ENCODE assay signal across 8 cellular contexts in genomic region chr4:38529189-38530115, GRCh38.
A peak's percentile ranks its signal among the peaks of the same experiment; 100 is the strongest.
DNase-seq lines count a peak whose midpoint lies in the region; ATAC-seq and TF ChIP-seq lines count a peak whose summit lies in the region.

No MANE protein-coding gene starts in this region.

- H3K27me3 ChIP-seq in DND-41 (ENCODE audit: insufficient read depth, low read length, poor library complexity): no peaks in the 10 kb centered on the region
- no peaks in the 10 kb centered on the region for H3K27me3 ChIP-seq in spleen (replicated peaks in 1 of 7)

- H2AFZ ChIP-seq in DND-41 (ENCODE audit: low read depth, low read length): peak overlapping the region; percentile 56

- H3K27ac ChIP-seq in DND-41 (ENCODE audit: low read length): no peak overlapping the region; the same call in 1 of the 2 replicates
- H3K27ac ChIP-seq in spleen: peak overlapping the region; percentile 49 to 94 (median 88)

- peaks cover 11% of the 10 kb centered on the region for H3K27me3 Mint-ChIP-seq in activated CD4-positive, alpha-beta memory T cell treated with anti-CD3 and anti-CD28 coated beads for 36 hours

- H4K20me1 ChIP-seq in DND-41 (ENCODE audit: insufficient read depth, low read length): no peaks in the 10 kb centered on the region

- H3K9ac ChIP-seq in DND-41 (ENCODE audit: low read depth, low read length): no peak overlapping the region

- WGBS in spleen, 5 donors: 26 to 46% (median 39%) methylated on average over 15 of the region's 15 CpGs

- H3K4me1 Mint-ChIP-seq in activated CD4-positive, alpha-beta memory T cell treated with anti-CD3 and anti-CD28 coated beads for 36 hours (ENCODE audit: low read depth): peaks cover 42% of the 10 kb centered on the region

- TF ChIP-seq POLR2A in spleen (IDR thresholded peaks at IDR 0.05): no peak

- H3K4me3 ChIP-seq in DND-41 (ENCODE audit: low read depth in 1 of 2, low read length in 2 of 2) (no peak overlapping the region), spleen (peak overlapping the region in 1 of 8 donors; percentile 57)

- H3K9me3 ChIP-seq in DND-41 (ENCODE audit: insufficient read depth, low read length, severe bottlenecking) (no peaks in the 10 kb centered on the region), spleen (no peaks in the 10 kb centered on the region)

- no peaks in the 10 kb centered on the region for H3K9me3 Mint-ChIP-seq in activated CD4-positive, alpha-beta memory T cell treated with anti-CD3 and anti-CD28 coated beads for 36 hours

- peak; percentile 8 for DNase-seq in DND-41
- peak; percentile 57 for DNase-seq in NCI-H1092 (lab: John Stamatoyannopoulos, UW)
- peak; percentile 88 for DNase-seq in activated CD4-positive, alpha-beta memory T cell treated with anti-CD3 and anti-CD28 coated beads for 36 hours
- DNase-seq in globus pallidus (ENCODE audit: low spot score): peak; percentile 29
- peak; percentile 88 for DNase-seq in spleen
- DNase-seq in cortex of kidney (lab: John Stamatoyannopoulos, UW): no peak
- no peak for DNase-seq in COLO829 (ENCODE audit: low spot score)

- H3K79me2 ChIP-seq in DND-41 (ENCODE audit: insufficient read depth, low read length): no peaks in the 10 kb centered on the region

- H3K4me1 ChIP-seq in DND-41 (ENCODE audit: insufficient read depth, low read length) (peaks cover 9% of the 10 kb centered on the region), spleen (peaks cover 8 to 48% (median 18%) of the 10 kb centered on the region in 6 donors)

- H3K27ac Mint-ChIP-seq in activated CD4-positive, alpha-beta memory T cell treated with anti-CD3 and anti-CD28 coated beads for 36 hours: peak overlapping the region; percentile 85

- CTCF ChIA-PET in activated CD4-positive, alpha-beta memory T cell treated with anti-CD3 and anti-CD28 coated beads for 36 hours (lab: Charles Lee): interaction anchor here (0.6 to 1.9 kb wide), 7 partner anchors 126 to 350 kb away, joined by 3 to 6 read pairs (median 3); no protein-coding TSS in a partner anchor

- POLR2A ChIA-PET in activated CD4-positive, alpha-beta memory T cell treated with anti-CD3 and anti-CD28 coated beads for 36 hours (lab: Charles Lee): interaction anchor here (0.6 to 0.9 kb wide), 4 partner anchors 8 to 223 kb away, joined by 3 to 4 read pairs (median 3); no protein-coding TSS in a partner anchor

- H3K36me3 Mint-ChIP-seq in activated CD4-positive, alpha-beta memory T cell treated with anti-CD3 and anti-CD28 coated beads for 36 hours: peaks cover 3% of the 10 kb centered on the region

- peak; percentile 39; the same call in 2 of the 3 replicates for ATAC-seq in DND-41 (ENCODE audit: insufficient read depth, low read depth)
- peak; percentile 72 for ATAC-seq in GM21390 (IDR thresholded peaks at IDR 0.05; ENCODE audit: unreplicated experiment)

- intact Hi-C loops in activated CD4-positive, alpha-beta memory T cell treated with anti-CD3 and anti-CD28 coated beads for 36 hours (cut with micrococcal nuclease): loop anchor here (1.0 to 10.0 kb wide), 6 partner anchors 31 to 825 kb away; partner anchors contain the start of genes TBC1D1 and TMEM156
- intact Hi-C loops in spleen (cut with DNase I; ENCODE audit: low total_unique reads): no loop called here

- H3K4me3 Mint-ChIP-seq in activated CD4-positive, alpha-beta memory T cell treated with anti-CD3 and anti-CD28 coated beads for 36 hours: peak overlapping the region; percentile 15

- H3K4me2 ChIP-seq in DND-41 (ENCODE audit: insufficient read depth, low read length): no peak overlapping the region

- TF ChIP-seq CTCF in DND-41 (IDR thresholded peaks at IDR 0.05; ENCODE audit: borderline replicate concordance, extremely low read depth, low read length, poor library complexity, severe bottlenecking) (no peak), spleen (IDR thresholded peaks at IDR 0.05 in 8 of 11, conservative IDR thresholded peaks at IDR 0.05 in 3 of 11) (peak in 1 of 11 experiments; percentile 25)

- H3K36me3 ChIP-seq in DND-41 (ENCODE audit: insufficient read depth, low read length) (no peaks in the 10 kb centered on the region), spleen (no peaks in the 10 kb centered on the region)

Comparison
In these comparisons a context has a peak if more than half of its experiments do, and no peak if none do; other contexts are left out.
1. DNase-seq: peak in DND-41 (single experiment), NCI-H1092 (single experiment), activated CD4-positive, alpha-beta memory T cell treated with anti-CD3 and anti-CD28 coated beads for 36 hours (single experiment), globus pallidus (single experiment) and spleen (single experiment); none in cortex of kidney (single experiment) and COLO829 (single experiment).